In the genomic region with DNA sequence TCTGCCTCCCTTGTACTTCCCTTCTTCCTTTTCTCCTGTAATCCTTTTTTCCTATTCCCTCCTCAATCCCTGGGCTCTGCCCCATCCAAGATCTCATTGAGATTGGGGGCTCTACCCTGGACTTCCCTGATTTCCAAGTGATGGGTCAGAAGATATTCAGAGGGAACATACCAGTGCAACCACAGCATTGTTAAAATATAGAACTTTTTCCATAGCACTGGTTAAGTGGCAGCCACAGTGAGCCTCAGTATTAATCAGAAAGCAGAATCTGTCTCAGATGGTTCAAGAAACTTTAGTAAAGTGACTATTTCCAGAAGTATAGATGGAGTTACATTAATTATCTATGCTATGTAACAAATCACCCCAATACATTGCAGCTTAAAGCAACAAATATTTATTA, we compare ENCODE assay signal across 12 cellular contexts. TPM values are rescaled to one million over a fixed set of nuclear protein-coding genes. Genes with fewer than 3 reads are reported as not detected.
A peak's percentile ranks its signal among the peaks of the same experiment; 100 is the strongest.
DNase-seq lines count a peak whose midpoint lies in the region; ATAC-seq and TF ChIP-seq lines count a peak whose summit lies in the region.
"Had no signal": no experiment of that assay in that cellular context is flagged by ENCODE, and none has a peak within 500 bp of the region (broad histone marks: within the 10 kb centered on the region; RNA-seq: fewer than 3 reads in every experiment).

No MANE protein-coding gene starts in this region.

- H3K4me3 ChIP-seq in AG10803 (ENCODE audit: low read length) (no peak overlapping the region), mesodermal cell (ENCODE audit: extremely low read depth, insufficient read depth, low read length, poor library complexity, severe bottlenecking) (no peak overlapping the region)
- H3K4me3 ChIP-seq: MG63 had no signal

- no peaks in the 10 kb centered on the region for H3K9me3 Mint-ChIP-seq in activated naive CD8-positive, alpha-beta T cell treated with anti-CD3 and anti-CD28 coated beads, Interleukin-2, amount 50 U/mL, for 24 hours

- DNase-seq in AG10803 (ENCODE audit: low read depth): peak; percentile 9
- DNase-seq in HCEC 1CT: peak; percentile 5
- no peak for DNase-seq in activated naive CD8-positive, alpha-beta T cell treated with anti-CD3 and anti-CD28 coated beads, Interleukin-2, amount 50 U/mL, for 24 hours
- no peak for DNase-seq in NCI-H187 (lab: John Stamatoyannopoulos, UW)
- DNase-seq in superior temporal gyrus (ENCODE audit: extremely low spot score): no peak
- DNase-seq: NCI-H2029 treated with DMSO at 0.1 percent for 48 hours, NCI-H524 had no signal

- no peaks in the 10 kb centered on the region for H3K9me3 ChIP-seq in mesodermal cell (ENCODE audit: control insufficient read depth, low read length)
- H3K9me3 ChIP-seq: MG63 had no signal

- peak overlapping the region; percentile 79 for H3K27ac Mint-ChIP-seq in activated naive CD8-positive, alpha-beta T cell treated with anti-CD3 and anti-CD28 coated beads, Interleukin-2, amount 50 U/mL, for 24 hours

- H3K4me1 ChIP-seq in mesodermal cell (ENCODE audit: control insufficient read depth, insufficient read depth, low read length, poor library complexity, severe bottlenecking): peaks cover 41% of the 10 kb centered on the region

- H3K4me3 Mint-ChIP-seq in activated naive CD8-positive, alpha-beta T cell treated with anti-CD3 and anti-CD28 coated beads, Interleukin-2, amount 50 U/mL, for 24 hours: peak overlapping the region; percentile 46

- H3K27me3 Mint-ChIP-seq in activated naive CD8-positive, alpha-beta T cell treated with anti-CD3 and anti-CD28 coated beads, Interleukin-2, amount 50 U/mL, for 24 hours: peaks cover 3% of the 10 kb centered on the region

- H3K36me3 Mint-ChIP-seq in activated naive CD8-positive, alpha-beta T cell treated with anti-CD3 and anti-CD28 coated beads, Interleukin-2, amount 50 U/mL, for 24 hours (ENCODE audit: low read depth): no peaks in the 10 kb centered on the region

- no peak for TF ChIP-seq CTCF in AG10803 (conservative IDR thresholded peaks at IDR 0.05; ENCODE audit: low read length)

- peak overlapping the region; percentile 94 for H3K27ac ChIP-seq in mesodermal cell (ENCODE audit: low read depth, low read length, severe bottlenecking)

- peak; percentile 52 for ATAC-seq in activated naive CD8-positive, alpha-beta T cell treated with anti-CD3 and anti-CD28 coated beads, Interleukin-2, amount 50 U/mL, for 24 hours
- ATAC-seq in GM21423 (IDR thresholded peaks at IDR 0.05; ENCODE audit: unreplicated experiment): no peak

- H3K36me3 ChIP-seq in mesodermal cell (ENCODE audit: control insufficient read depth, insufficient read depth, low read length): no peaks in the 10 kb centered on the region
- H3K36me3 ChIP-seq: MG63 had no signal

- H3K4me1 Mint-ChIP-seq in activated naive CD8-positive, alpha-beta T cell treated with anti-CD3 and anti-CD28 coated beads, Interleukin-2, amount 50 U/mL, for 24 hours: peaks cover 20% of the 10 kb centered on the region

RNA-seq across cellular contexts. Expression of a gene that starts 18.7 kb away (rescaled TPM):
- polyA plus RNA-seq in mesodermal cell (2013, experiment 1 of 2): not detected
- not detected for polyA plus RNA-seq in mesodermal cell (2013, experiment 2 of 2)
- polyA plus RNA-seq: BJ, esophagus had no signal

Comparison
In these comparisons a context has a peak if more than half of its experiments do, and no peak if none do; other contexts are left out.
1. DNase-seq: peak in AG10803 (single experiment) and HCEC 1CT (single experiment); none in activated naive CD8-positive, alpha-beta T cell treated with anti-CD3 and anti-CD28 coated beads, Interleukin-2, amount 50 U/mL, for 24 hours (single experiment), NCI-H187 (0 of 2) and superior temporal gyrus (single experiment).